Comparison of ENCODE assay signal across 17 cellular contexts in the genomic region with DNA sequence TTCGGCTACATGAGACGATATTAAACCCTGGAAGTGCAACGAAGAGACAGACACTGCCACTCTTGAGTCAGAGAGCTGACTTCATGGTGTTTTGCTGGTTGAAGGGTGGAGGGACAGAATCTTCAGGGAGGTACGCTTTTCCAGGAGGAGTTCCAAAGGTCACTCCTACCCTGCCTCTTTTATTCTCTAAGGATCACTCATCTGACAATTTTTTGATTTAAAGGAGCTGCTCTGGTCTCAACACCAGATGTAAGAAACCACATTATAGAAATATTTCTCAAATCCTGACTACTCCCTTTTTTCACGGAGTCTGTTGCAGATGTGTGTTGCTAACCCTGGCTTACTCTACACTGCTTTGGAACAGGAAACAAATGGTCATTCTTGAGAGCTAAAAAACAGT.
DNase-seq lines count a peak whose midpoint lies in the region; ATAC-seq and TF ChIP-seq lines count a peak whose summit lies in the region.
"Had no signal": no experiment of that assay in that cellular context is flagged by ENCODE, and none has a peak within 500 bp of the region (broad histone marks: within the 10 kb centered on the region; RNA-seq: fewer than 3 reads in every experiment).

No MANE protein-coding gene starts in this region.

- no peaks in the 10 kb centered on the region for H3K27me3 ChIP-seq in left lung

- DNase-seq in GM04504 (ENCODE audit: low read depth) (peak; percentile 61), fibroblast of peridontal ligament (ENCODE audit: extremely low read depth) (peak; percentile 62), left lung (no peak), stromal cell of bone marrow (ENCODE audit: low read depth) (peak; percentile 26)
- no peak for DNase-seq in stimulated activated naive CD8-positive, alpha-beta T cell treated with anti-CD3 and anti-CD28 coated beads, Interleukin-15, amount 100 ng/mL, for 72 hours
- DNase-seq: activated CD4-positive, CD25-positive, alpha-beta regulatory T cell treated with anti-CD3 and anti-CD28 coated beads, Interleukin-2, amount 50 U/mL, for 72 hours; CD8-positive, alpha-beta memory T cell; Kasumi-1; NCI-H1048; NCI-H1930; NCI-H345; PC-3; stimulated activated naive CD8-positive, alpha-beta T cell treated with anti-CD3 and anti-CD28 coated beads, Interleukin-15, Interleukin-2, amounts not matched to agents 100 U/mL and 50 U/mL, for 24 hours had no signal

- H3K36me3 ChIP-seq in left lung, result peaks cover 0 to 3% of the 10 kb centered on the region in 2 donors

- no peaks in the 10 kb centered on the region for H3K9me3 ChIP-seq in left lung

- H3K4me3 Mint-ChIP-seq in stimulated activated naive CD8-positive, alpha-beta T cell treated with anti-CD3 and anti-CD28 coated beads, Interleukin-15, amount 100 ng/mL, for 72 hours, result no peak overlapping the region
- H3K4me3 Mint-ChIP-seq: activated naive CD4-positive, alpha-beta T cell treated with anti-CD3 and anti-CD28 coated beads, Interleukin-2, amount 50 U/mL, for 24 hours; CD8-positive, alpha-beta memory T cell had no signal

- ATAC-seq in left lung (peak; percentile 63), GM21423 (IDR thresholded peaks at IDR 0.05; ENCODE audit: unreplicated experiment) (no peak), GM19328 (IDR thresholded peaks at IDR 0.05; ENCODE audit: unreplicated experiment) (no peak), HG03025 (IDR thresholded peaks at IDR 0.05; ENCODE audit: low FRiP score, unreplicated experiment) (no peak)
- ATAC-seq in stimulated activated naive CD8-positive, alpha-beta T cell treated with anti-CD3 and anti-CD28 coated beads, Interleukin-15, amount 100 ng/mL, for 72 hours, result no peak
- ATAC-seq: PC-3; stimulated activated naive CD8-positive, alpha-beta T cell treated with anti-CD3 and anti-CD28 coated beads, Interleukin-15, Interleukin-2, amounts not matched to agents 100 U/mL and 50 U/mL, for 24 hours had no signal

- TF ChIP-seq CTCF in left lung (IDR thresholded peaks at IDR 0.05), result no peak

- peak overlapping the region in 1 of 2 donors; percentile 60 for H3K27ac ChIP-seq in left lung

- H3K4me1 Mint-ChIP-seq in stimulated activated naive CD8-positive, alpha-beta T cell treated with anti-CD3 and anti-CD28 coated beads, Interleukin-15, amount 100 ng/mL, for 72 hours, result no peaks in the 10 kb centered on the region
- H3K4me1 Mint-ChIP-seq: activated naive CD4-positive, alpha-beta T cell treated with anti-CD3 and anti-CD28 coated beads, Interleukin-2, amount 50 U/mL, for 24 hours; CD8-positive, alpha-beta memory T cell had no signal

- no peaks in the 10 kb centered on the region for H3K9me3 Mint-ChIP-seq in stimulated activated naive CD8-positive, alpha-beta T cell treated with anti-CD3 and anti-CD28 coated beads, Interleukin-15, amount 100 ng/mL, for 72 hours
- H3K9me3 Mint-ChIP-seq: activated naive CD4-positive, alpha-beta T cell treated with anti-CD3 and anti-CD28 coated beads, Interleukin-2, amount 50 U/mL, for 24 hours had no signal

- no peak overlapping the region for H3K27ac Mint-ChIP-seq in stimulated activated naive CD8-positive, alpha-beta T cell treated with anti-CD3 and anti-CD28 coated beads, Interleukin-15, amount 100 ng/mL, for 72 hours
- H3K27ac Mint-ChIP-seq: activated naive CD4-positive, alpha-beta T cell treated with anti-CD3 and anti-CD28 coated beads, Interleukin-2, amount 50 U/mL, for 24 hours; CD8-positive, alpha-beta memory T cell had no signal

- intact Hi-C loops in left lung (cut with DNase I), result no loop called here

- no peak overlapping the region for H3K4me3 ChIP-seq in left lung

- H3K4me1 ChIP-seq in left lung, result no peaks in the 10 kb centered on the region

- H3K27me3 Mint-ChIP-seq in stimulated activated naive CD8-positive, alpha-beta T cell treated with anti-CD3 and anti-CD28 coated beads, Interleukin-15, amount 100 ng/mL, for 72 hours, result no peaks in the 10 kb centered on the region
- H3K27me3 Mint-ChIP-seq: activated naive CD4-positive, alpha-beta T cell treated with anti-CD3 and anti-CD28 coated beads, Interleukin-2, amount 50 U/mL, for 24 hours; CD8-positive, alpha-beta memory T cell had no signal

Comparison
In these comparisons a context has a peak if more than half of its experiments do, and no peak if none do; other contexts are left out.
1. DNase-seq: peak in GM04504 (single experiment), fibroblast of peridontal ligament (single experiment) and stromal cell of bone marrow (single experiment); none in left lung (0 of 2) and stimulated activated naive CD8-positive, alpha-beta T cell treated with anti-CD3 and anti-CD28 coated beads, Interleukin-15, amount 100 ng/mL, for 72 hours (0 of 2).